8 cellular contexts compared by ENCODE assay signal in the genomic region with DNA sequence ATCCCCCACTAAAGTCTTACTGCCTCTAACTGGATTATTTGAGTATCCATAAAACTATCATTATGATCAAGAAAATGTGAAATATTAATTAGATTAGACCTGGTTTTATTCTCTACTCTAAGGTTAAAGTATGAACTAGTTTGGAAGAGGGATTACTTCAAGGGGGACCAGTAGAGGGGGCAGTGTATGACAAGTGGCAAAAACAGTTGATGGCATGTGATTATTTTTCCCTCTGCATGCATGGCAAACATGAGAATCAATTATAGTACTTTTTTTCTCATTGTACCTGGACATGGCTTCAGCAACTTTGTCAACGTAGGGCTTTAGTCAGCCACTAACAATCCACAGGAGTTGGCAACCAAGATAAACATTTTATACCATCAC.
DNase-seq lines count a peak whose midpoint lies in the region; ATAC-seq and TF ChIP-seq lines count a peak whose summit lies in the region.

No MANE protein-coding gene starts in this region.

- intact Hi-C loops in left lung (cut with DNase I): no loop called here

- ATAC-seq in GM21381 (IDR thresholded peaks at IDR 0.05; ENCODE audit: unreplicated experiment) (peak; percentile 31), HG03432 (IDR thresholded peaks at IDR 0.05; ENCODE audit: unreplicated experiment) (peak; percentile 32), left lung (no peak)

- DNase-seq in epithelial cell of proximal tubule (ENCODE audit: low read depth) (no peak), left lung (no peak), NAMALWA (ENCODE audit: low spot score) (no peak), amygdala (lab: John Stamatoyannopoulos, UW) (no peak)
- no peak for DNase-seq in effector CD8-positive, alpha-beta T cell (lab: John Stamatoyannopoulos, UW)

- H3K4me3 ChIP-seq in epithelial cell of proximal tubule (ENCODE audit: low read depth, low read length) (no peak overlapping the region), left lung (no peak overlapping the region)

- TF ChIP-seq CTCF in GM12872 (IDR thresholded peaks at IDR 0.05; ENCODE audit: insufficient read depth, low read depth, low read length) (peak; percentile 40; the same call in 2 of the 3 replicates), epithelial cell of proximal tubule (conservative IDR thresholded peaks at IDR 0.05; ENCODE audit: low read depth, low read length) (peak; percentile 14), left lung (IDR thresholded peaks at IDR 0.05) (no peak)

- H3K9me3 ChIP-seq in left lung: no peaks in the 10 kb centered on the region

- H3K36me3 ChIP-seq in left lung: no peaks in the 10 kb centered on the region

- H3K4me1 ChIP-seq in left lung: peaks cover 3 to 8% of the 10 kb centered on the region in 2 donors

- H3K27me3 ChIP-seq in left lung: no peaks in the 10 kb centered on the region

- no peak overlapping the region for H3K27ac ChIP-seq in left lung

Comparison
In these comparisons a context has a peak if more than half of its experiments do, and no peak if none do; other contexts are left out.
1. CTCF ChIP-seq: peak in GM12872 (single experiment) and epithelial cell of proximal tubule (single experiment); none in left lung (0 of 2).